ENCODE assay signal across 30 cellular contexts in genomic region chr1:232031156-232031555, GRCh38.
"Had no signal": no experiment of that assay in that cellular context is flagged by ENCODE, and none has a peak within 500 bp of the region (broad histone marks: within the 10 kb centered on the region; RNA-seq: fewer than 3 reads in every experiment).

No MANE protein-coding gene starts in this region.

- FAIRE-seq: endometrium, endothelial cell of umbilical vein had no signal

- H3K36me3 ChIP-seq: ascending aorta, breast epithelium, cardiac muscle cell, colonic mucosa, esophagus squamous epithelium had no signal

- H3K9me3 Mint-ChIP-seq: activated CD4-positive, alpha-beta memory T cell treated with anti-CD3 and anti-CD28 coated beads, Interleukin-2, amount 10 ng/mL, durations not matched to agents 7 days and 5 days; activated CD4-positive, alpha-beta T cell treated with anti-CD3 and anti-CD28 coated beads, Interleukin-2, amount 10 ng/mL, durations not matched to agents 7 days and 5 days; activated naive CD4-positive, alpha-beta T cell treated with anti-CD3 and anti-CD28 coated beads, Interleukin-2, amount 10 ng/mL, durations not matched to agents 7 days and 5 days; activated T-cell treated with anti-CD3 and anti-CD28 coated beads, Interleukin-2, amount 50 U/mL, for 24 hours; activated T-helper 1 cell treated with anti-CD3 and anti-CD28 coated beads, Interleukin-12 subunit alpha, Interleukin-12 subunit beta, Interleukin-2, Interleukin-4 antibody, amounts not matched to agents 30 ng/mL and 10 ng/mL and 1 ng/mL, durations not matched to agents 14 hours and 24 hours and 36 hours; brain had no signal

- DNase-seq: activated CD4-positive, alpha-beta memory T cell treated with anti-CD3 and anti-CD28 coated beads, Interleukin-2, amount 10 ng/mL, durations not matched to agents 7 days and 5 days; activated CD4-positive, alpha-beta T cell treated with anti-CD3 and anti-CD28 coated beads for 1 hour; activated CD4-positive, alpha-beta T cell treated with anti-CD3 and anti-CD28 coated beads for 4 hours; activated CD4-positive, alpha-beta T cell treated with anti-CD3 and anti-CD28 coated beads, Interleukin-2, amount 10 ng/mL, durations not matched to agents 7 days and 5 days; activated CD4-positive, alpha-beta T cell treated with anti-CD3 and anti-CD28 coated beads, Interleukin-2, amount 50 U/mL, for 4 hours; activated CD8-positive, alpha-beta memory T cell treated with anti-CD3 and anti-CD28 coated beads, Interleukin-2, amount 50 U/mL, for 48 hours; activated gamma-delta T cell; activated naive CD4-positive, alpha-beta T cell; activated naive CD4-positive, alpha-beta T cell treated with anti-CD3 and anti-CD28 coated beads, Interleukin-2, amount 10 ng/mL, durations not matched to agents 7 days and 5 days; activated naive CD8-positive, alpha-beta T cell treated with anti-CD3 and anti-CD28 coated beads, Interleukin-2, amount 10 ng/mL, durations not matched to agents 7 days and 5 days; activated T-cell treated with anti-CD3 and anti-CD28 coated beads for 4 hours; activated T-cell treated with anti-CD3 and anti-CD28 coated beads, Interleukin-2, amount 50 U/mL, for 24 hours; central memory CD4-positive, alpha-beta T cell; cerebellar nuclear complex; colonic mucosa; effector CD8-positive, alpha-beta T cell; esophagus squamous epithelium; foreskin melanocyte; head of caudate nucleus; T-helper 2 cell had no signal

- H3K4me1 Mint-ChIP-seq: activated CD4-positive, alpha-beta memory T cell treated with anti-CD3 and anti-CD28 coated beads, Interleukin-2, amount 10 ng/mL, durations not matched to agents 7 days and 5 days; activated CD4-positive, alpha-beta T cell treated with anti-CD3 and anti-CD28 coated beads, Interleukin-2, amount 10 ng/mL, durations not matched to agents 7 days and 5 days; activated naive CD4-positive, alpha-beta T cell treated with anti-CD3 and anti-CD28 coated beads, Interleukin-2, amount 10 ng/mL, durations not matched to agents 7 days and 5 days; activated naive CD8-positive, alpha-beta T cell treated with anti-CD3 and anti-CD28 coated beads, Interleukin-2, amount 10 ng/mL, durations not matched to agents 7 days and 5 days had no signal

- H3K27ac ChIP-seq: ascending aorta, breast epithelium, cardiac muscle cell, colonic mucosa, epithelial cell of prostate, esophagus squamous epithelium, gastroesophageal sphincter had no signal

- H3K4me3 Mint-ChIP-seq: activated CD4-positive, alpha-beta memory T cell treated with anti-CD3 and anti-CD28 coated beads, Interleukin-2, amount 10 ng/mL, durations not matched to agents 7 days and 5 days; activated CD4-positive, alpha-beta T cell treated with anti-CD3 and anti-CD28 coated beads, Interleukin-2, amount 10 ng/mL, durations not matched to agents 7 days and 5 days; activated naive CD4-positive, alpha-beta T cell treated with anti-CD3 and anti-CD28 coated beads, Interleukin-2, amount 10 ng/mL, durations not matched to agents 7 days and 5 days; activated naive CD8-positive, alpha-beta T cell treated with anti-CD3 and anti-CD28 coated beads, Interleukin-2, amount 10 ng/mL, durations not matched to agents 7 days and 5 days; activated T-cell treated with anti-CD3 and anti-CD28 coated beads, Interleukin-2, amount 50 U/mL, for 24 hours; activated T-helper 1 cell treated with anti-CD3 and anti-CD28 coated beads, Interleukin-12 subunit alpha, Interleukin-12 subunit beta, Interleukin-2, Interleukin-4 antibody, amounts not matched to agents 30 ng/mL and 10 ng/mL and 1 ng/mL, durations not matched to agents 14 hours and 24 hours and 36 hours; brain had no signal

- H3K27me3 Mint-ChIP-seq: activated CD4-positive, alpha-beta memory T cell treated with anti-CD3 and anti-CD28 coated beads, Interleukin-2, amount 10 ng/mL, durations not matched to agents 7 days and 5 days; activated CD4-positive, alpha-beta T cell treated with anti-CD3 and anti-CD28 coated beads, Interleukin-2, amount 10 ng/mL, durations not matched to agents 7 days and 5 days; activated naive CD8-positive, alpha-beta T cell treated with anti-CD3 and anti-CD28 coated beads, Interleukin-2, amount 10 ng/mL, durations not matched to agents 7 days and 5 days; activated T-cell treated with anti-CD3 and anti-CD28 coated beads, Interleukin-2, amount 50 U/mL, for 24 hours had no signal

- H3K4me1 ChIP-seq: ascending aorta, breast epithelium, colonic mucosa, esophagus squamous epithelium, gastroesophageal sphincter had no signal

- H3K9me3 ChIP-seq: ascending aorta, breast epithelium, colonic mucosa, esophagus squamous epithelium, gastroesophageal sphincter had no signal

- H3K36me3 Mint-ChIP-seq: activated naive CD8-positive, alpha-beta T cell treated with anti-CD3 and anti-CD28 coated beads, Interleukin-2, amount 10 ng/mL, durations not matched to agents 7 days and 5 days; brain had no signal

- H3K4me3 ChIP-seq: ascending aorta, breast epithelium, cardiac muscle cell, colonic mucosa, esophagus squamous epithelium, gastroesophageal sphincter had no signal

- H3K27me3 ChIP-seq: ascending aorta, breast epithelium, cardiac muscle cell, colonic mucosa, esophagus squamous epithelium, gastroesophageal sphincter had no signal

- H3K27ac Mint-ChIP-seq: activated CD4-positive, alpha-beta memory T cell treated with anti-CD3 and anti-CD28 coated beads, Interleukin-2, amount 10 ng/mL, durations not matched to agents 7 days and 5 days; activated CD4-positive, alpha-beta T cell treated with anti-CD3 and anti-CD28 coated beads, Interleukin-2, amount 10 ng/mL, durations not matched to agents 7 days and 5 days; activated naive CD4-positive, alpha-beta T cell treated with anti-CD3 and anti-CD28 coated beads, Interleukin-2, amount 10 ng/mL, durations not matched to agents 7 days and 5 days; activated naive CD4-positive, alpha-beta T cell treated with anti-CD3 and anti-CD28 coated beads, Interleukin-2, amount 50 U/mL, for 72 hours; activated naive CD8-positive, alpha-beta T cell treated with anti-CD3 and anti-CD28 coated beads, Interleukin-2, amount 10 ng/mL, durations not matched to agents 7 days and 5 days; activated T-cell treated with anti-CD3 and anti-CD28 coated beads, Interleukin-2, amount 50 U/mL, for 24 hours; activated T-helper 1 cell treated with anti-CD3 and anti-CD28 coated beads, Interleukin-12 subunit alpha, Interleukin-12 subunit beta, Interleukin-2, Interleukin-4 antibody, amounts not matched to agents 30 ng/mL and 10 ng/mL and 1 ng/mL, durations not matched to agents 14 hours and 24 hours and 36 hours; brain had no signal

- ATAC-seq: activated naive CD4-positive, alpha-beta T cell treated with anti-CD3 and anti-CD28 coated beads, Interleukin-2, amount 50 U/mL, for 72 hours; gastroesophageal sphincter had no signal
